ENCODE assay signal across 1 cellular context in genomic region chr1:173476664-173477285, GRCh38.
TF ChIP-seq lines count a peak whose summit lies in the region.

No MANE protein-coding gene starts in this region.

TF ChIP-seq in HepG2, 621 proteins besides CTCF, POLR2A, EP300 and RAD21 (continued from another document):
- TF ChIP-seq SNAPC5 (CRISPR knock-in tag; IDR thresholded peaks at IDR 0.05; ENCODE audit: borderline replicate concordance) (no peak), MED13 (CRISPR knock-in tag; IDR thresholded peaks at IDR 0.05) (no peak), ZNF253 (CRISPR knock-in tag; IDR thresholded peaks at IDR 0.05; ENCODE audit: borderline replicate concordance) (no peak), MXI1 (IDR thresholded peaks at IDR 0.05; ENCODE audit: borderline replicate concordance, low read depth, low read length) (peak; percentile 21; the same call in 1 of the 3 replicates), AGO2 (optimal IDR thresholded peaks at IDR 0.05; ENCODE audit: low read depth, low read length) (no peak), RELA (CRISPR knock-in tag; IDR thresholded peaks at IDR 0.05) (0 out of 2 replicates have a peak, but pooled peaks have one; percentile 9), CREB1 (IDR thresholded peaks at IDR 0.05) (peak; percentile 57; the same call in 1 of the 2 replicates), CREB1 (CRISPR knock-in tag; IDR thresholded peaks at IDR 0.05) (no peak), LCORL (IDR thresholded peaks at IDR 0.05) (no peak), LCORL (CRISPR knock-in tag; IDR thresholded peaks at IDR 0.05) (peak; percentile 44; the same call in 1 of the 2 replicates), USF2 (IDR thresholded peaks at IDR 0.05; ENCODE audit: low read depth, low read length) (peak; percentile 98), USF2 (CRISPR knock-in tag; IDR thresholded peaks at IDR 0.05; ENCODE audit: borderline replicate concordance) (peak; percentile 93; the same call in 1 of the 2 replicates), ARNTL (CRISPR knock-in tag; IDR thresholded peaks at IDR 0.05) (peak; percentile 94), ZNF225 (CRISPR knock-in tag; IDR thresholded peaks at IDR 0.05) (no peak), TBL1XR1 (IDR thresholded peaks at IDR 0.05; ENCODE audit: borderline replicate concordance, low read length, partially characterized antibody) (no peak), SIN3B (IDR thresholded peaks at IDR 0.05; ENCODE audit: low read length) (peak; percentile 53; the same call in 1 of the 2 replicates), ZNF335 (CRISPR knock-in tag; IDR thresholded peaks at IDR 0.05) (no peak)
